ENCODE assay signal across 12 cellular contexts in the genomic region with DNA sequence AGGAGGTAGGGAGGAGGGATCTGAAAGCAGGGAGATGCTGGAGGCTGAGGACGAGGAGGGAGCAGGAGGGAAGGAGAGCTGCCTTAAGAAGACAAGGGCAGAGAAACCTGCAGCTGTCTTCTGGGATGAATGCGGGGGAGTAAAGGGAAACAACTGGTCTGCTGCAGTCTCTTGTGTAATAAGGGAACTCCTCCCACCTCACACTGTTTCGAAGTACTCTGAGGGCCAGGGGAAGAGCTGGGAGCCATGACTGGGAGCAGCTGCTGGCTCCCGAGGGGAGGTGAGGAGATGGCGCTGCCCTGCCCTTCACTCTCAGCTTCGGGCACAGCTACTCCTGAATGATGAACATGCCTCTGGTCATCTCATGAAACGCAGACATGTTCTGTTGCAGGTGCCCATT.
A peak's percentile ranks its signal among the peaks of the same experiment; 100 is the strongest.
DNase-seq lines count a peak whose midpoint lies in the region; ATAC-seq, FAIRE-seq and TF ChIP-seq lines count a peak whose summit lies in the region.
"Had no signal": no experiment of that assay in that cellular context is flagged by ENCODE, and none has a peak within 500 bp of the region (broad histone marks: within the 10 kb centered on the region; RNA-seq: fewer than 3 reads in every experiment).

No MANE protein-coding gene starts in this region.

- H3K4me3 Mint-ChIP-seq in nephron progenitor cell, result peak overlapping the region; percentile 41
- no peak overlapping the region for H3K4me3 Mint-ChIP-seq in naive thymus-derived CD8-positive, alpha-beta T cell
- H3K4me3 Mint-ChIP-seq: activated naive CD8-positive, alpha-beta T cell treated with anti-CD3 and anti-CD28 coated beads for 36 hours had no signal

- peak; percentile 59 for DNase-seq in AG20443 (ENCODE audit: low spot score)
- peak; percentile 49 for DNase-seq in NCI-H2227 (lab: John Stamatoyannopoulos, UW; ENCODE audit: unreplicated experiment)
- DNase-seq in fibroblast of gingiva (ENCODE audit: low read depth), result peak; percentile 11
- peak; percentile 23 for DNase-seq in nephron progenitor cell
- DNase-seq in H4 (ENCODE audit: low spot score), result no peak
- DNase-seq in NCI-H1105 (lab: John Stamatoyannopoulos, UW), result no peak
- no peak for DNase-seq in naive thymus-derived CD8-positive, alpha-beta T cell
- DNase-seq in frontal cortex (ENCODE audit: low spot score in 2 of 2), result no peak
- DNase-seq: activated naive CD8-positive, alpha-beta T cell treated with anti-CD3 and anti-CD28 coated beads for 36 hours; erythroblast; NCI-H774 had no signal

- POLR2A ChIA-PET in naive thymus-derived CD8-positive, alpha-beta T cell (lab: Charles Lee), result no interaction called here

- H3K36me3 Mint-ChIP-seq in nephron progenitor cell (ENCODE audit: low read depth), result peaks cover 74% of the 10 kb centered on the region
- H3K36me3 Mint-ChIP-seq in naive thymus-derived CD8-positive, alpha-beta T cell, result peaks cover 5 to 78% (median 32%) of the 10 kb centered on the region in 3 donors

- no peaks in the 10 kb centered on the region for H3K9me3 Mint-ChIP-seq in nephron progenitor cell
- no peaks in the 10 kb centered on the region for H3K9me3 Mint-ChIP-seq in naive thymus-derived CD8-positive, alpha-beta T cell
- H3K9me3 Mint-ChIP-seq: activated naive CD8-positive, alpha-beta T cell treated with anti-CD3 and anti-CD28 coated beads for 36 hours had no signal

- peaks cover 19% of the 10 kb centered on the region for H3K4me1 Mint-ChIP-seq in nephron progenitor cell
- peaks cover 6 to 15% (median 8%) of the 10 kb centered on the region in 4 donors for H3K4me1 Mint-ChIP-seq in naive thymus-derived CD8-positive, alpha-beta T cell

- ATAC-seq in naive thymus-derived CD8-positive, alpha-beta T cell, result no peak
- ATAC-seq: HCT116 had no signal

- no peak for FAIRE-seq in frontal cortex (lab: Jason Lieb, UNC)

- H3K27ac Mint-ChIP-seq in nephron progenitor cell, result peak overlapping the region; percentile 94
- H3K27ac Mint-ChIP-seq in naive thymus-derived CD8-positive, alpha-beta T cell, result peak overlapping the region in 3 of 10 donors; percentile 50 to 73 (median 52)
- H3K27ac Mint-ChIP-seq: activated naive CD8-positive, alpha-beta T cell treated with anti-CD3 and anti-CD28 coated beads for 36 hours had no signal

- no peak for TF ChIP-seq CTCF in nephron progenitor cell (IDR thresholded peaks at IDR 0.05)

- peaks cover 5% of the 10 kb centered on the region for H3K27me3 Mint-ChIP-seq in nephron progenitor cell (ENCODE audit: low read depth, poor library complexity)
- no peaks in the 10 kb centered on the region for H3K27me3 Mint-ChIP-seq in naive thymus-derived CD8-positive, alpha-beta T cell
- H3K27me3 Mint-ChIP-seq: activated naive CD8-positive, alpha-beta T cell treated with anti-CD3 and anti-CD28 coated beads for 36 hours had no signal

Comparison
In these comparisons a context has a peak if more than half of its experiments do, and no peak if none do; other contexts are left out.
1. DNase-seq: peak in AG20443 (single experiment), NCI-H2227 (single experiment), fibroblast of gingiva (single experiment) and nephron progenitor cell (single experiment); none in H4 (single experiment), NCI-H1105 (single experiment), naive thymus-derived CD8-positive, alpha-beta T cell (0 of 10) and frontal cortex (0 of 2).